In the genomic region with DNA sequence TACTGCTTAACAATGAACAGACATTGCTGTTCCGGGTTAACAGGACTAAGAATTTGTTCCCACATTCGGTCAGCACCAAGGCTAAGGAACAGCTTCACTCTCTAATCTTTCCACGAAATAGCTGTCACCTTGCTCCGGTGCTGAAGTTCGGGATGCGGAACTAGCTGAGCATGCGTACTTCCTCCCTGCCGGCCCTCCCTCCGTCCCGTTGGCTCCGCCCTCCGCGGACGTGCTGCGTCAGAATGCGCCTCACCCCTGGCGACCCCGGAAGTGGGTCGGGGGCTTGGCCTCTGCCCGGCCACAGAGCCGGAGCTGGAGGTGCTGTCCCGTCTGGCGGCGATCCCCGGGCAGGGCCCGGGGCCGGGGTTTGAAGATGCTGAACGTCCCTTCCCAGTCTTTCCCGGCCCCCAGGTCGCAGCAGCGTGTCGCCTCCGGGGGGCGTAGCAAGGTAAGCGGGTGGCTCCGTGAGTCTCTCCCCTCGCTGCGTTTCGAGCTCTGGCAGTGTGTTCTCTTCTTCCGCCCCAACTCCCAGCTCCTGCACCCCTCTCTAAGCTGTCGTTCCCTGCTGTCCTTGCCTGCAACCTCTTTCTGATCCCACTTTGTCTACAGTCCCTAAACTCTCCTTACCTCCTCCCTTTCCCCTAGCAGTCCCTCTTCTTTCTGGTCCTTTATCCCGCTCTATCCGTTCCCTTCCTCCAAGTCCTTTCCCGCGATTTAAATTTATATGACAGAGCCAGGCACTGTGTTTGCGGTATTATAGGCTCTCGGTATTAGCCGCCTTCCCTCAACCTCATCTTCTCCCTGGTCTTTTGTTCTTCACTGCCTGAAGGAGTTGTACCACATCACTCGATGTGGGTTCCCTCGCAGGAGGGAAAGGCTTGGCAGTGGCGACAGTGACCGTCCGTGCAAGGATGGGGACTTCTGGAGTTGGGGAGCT, we compare ENCODE assay signal across 8 cellular contexts. TPM values are rescaled to one million over a fixed set of nuclear protein-coding genes. Genes with fewer than 3 reads are reported as not detected.
A peak's percentile ranks its signal among the peaks of the same experiment; 100 is the strongest.
DNase-seq lines count a peak whose midpoint lies in the region; ATAC-seq, FAIRE-seq and TF ChIP-seq lines count a peak whose summit lies in the region.

A gene with protein sequence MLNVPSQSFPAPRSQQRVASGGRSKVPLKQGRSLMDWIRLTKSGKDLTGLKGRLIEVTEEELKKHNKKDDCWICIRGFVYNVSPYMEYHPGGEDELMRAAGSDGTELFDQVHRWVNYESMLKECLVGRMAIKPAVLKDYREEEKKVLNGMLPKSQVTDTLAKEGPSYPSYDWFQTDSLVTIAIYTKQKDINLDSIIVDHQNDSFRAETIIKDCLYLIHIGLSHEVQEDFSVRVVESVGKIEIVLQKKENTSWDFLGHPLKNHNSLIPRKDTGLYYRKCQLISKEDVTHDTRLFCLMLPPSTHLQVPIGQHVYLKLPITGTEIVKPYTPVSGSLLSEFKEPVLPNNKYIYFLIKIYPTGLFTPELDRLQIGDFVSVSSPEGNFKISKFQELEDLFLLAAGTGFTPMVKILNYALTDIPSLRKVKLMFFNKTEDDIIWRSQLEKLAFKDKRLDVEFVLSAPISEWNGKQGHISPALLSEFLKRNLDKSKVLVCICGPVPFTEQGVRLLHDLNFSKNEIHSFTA (plus strand): TSS at position 280 of the 937 bp plus-strand sequence. CDS start 94 bp downstream, at position 374.

- H3K4me2 ChIP-seq in OCI-LY7 (ENCODE audit: low read length) (peak within 1 kb of the TSS; percentile 88), endothelial cell of umbilical vein (ENCODE audit: insufficient read depth, low read length) (peak within 1 kb of the TSS; percentile 87)

- ATAC-seq in GM21526 (IDR thresholded peaks at IDR 0.05; ENCODE audit: low FRiP score, unreplicated experiment): peak; percentile 98

- dilution Hi-C loops in endothelial cell of umbilical vein (cut with MboI; ENCODE audit: extremely low pct_ligation_motif_present, low sequenced_read_pairs): no loop called here

- peak; percentile 97 for FAIRE-seq in endothelial cell of umbilical vein (lab: Jason Lieb, UNC)

- H3K4me1 ChIP-seq in OCI-LY7 (ENCODE audit: insufficient read depth, low read length, poor library complexity, severe bottlenecking) (peaks cover 33% of the 10 kb centered on the region), endothelial cell of umbilical vein (ENCODE audit: control insufficient read depth, extremely low read depth, insufficient read depth, low read length) (peaks cover 8% of the 10 kb centered on the region)

- H3K9ac ChIP-seq in endothelial cell of umbilical vein (replicated peaks; ENCODE audit: extremely low read depth, insufficient read depth, low read length): peak within 1 kb of the TSS; percentile 43

- H3K27ac ChIP-seq in OCI-LY7 (ENCODE audit: low read depth, low read length, poor library complexity, severe bottlenecking): peak within 1 kb of the TSS; percentile 20
- H3K27ac ChIP-seq in endothelial cell of umbilical vein (ENCODE audit: insufficient read depth, low read depth, low read length): peak within 1 kb of the TSS; percentile 36

- H4K20me1 ChIP-seq in OCI-LY7 (ENCODE audit: insufficient read depth, low read length) (peaks cover 9% of the 10 kb centered on the region; the same call in 1 of the 2 replicates), endothelial cell of umbilical vein (replicated peaks; ENCODE audit: control insufficient read depth, extremely low read depth, insufficient read depth, low read length) (no peaks in the 10 kb centered on the region)

- H3K4me3 ChIP-seq in OCI-LY7 (ENCODE audit: low read depth, low read length, poor library complexity, severe bottlenecking) (peak within 1 kb of the TSS; percentile 89), endothelial cell of umbilical vein (replicated peaks in 1 of 3; ENCODE audit: insufficient read depth in 1 of 3, low read depth in 1 of 3, low read length in 3 of 3) (peak within 1 kb of the TSS; percentile 29 to 85 (median 79))

- no peaks in the 10 kb centered on the region for H3K9me2 ChIP-seq in OCI-LY7 (ENCODE audit: insufficient read depth, low read length)

- BruUV-seq in OCI-LY7 (replicated peaks; lab: Mats Ljungman, UMichigan): no TSS peak
- BruUV-seq in endothelial cell of umbilical vein (replicated peaks; lab: Mats Ljungman, UMichigan): no TSS peak

- TF ChIP-seq CTCF in OCI-LY7 (conservative IDR thresholded peaks at IDR 0.05; ENCODE audit: low read length): peak; percentile 55
- TF ChIP-seq CTCF in endothelial cell of umbilical vein (IDR thresholded peaks at IDR 0.05; ENCODE audit: extremely low read depth in 1 of 2, insufficient read depth in 1 of 2, low read depth in 1 of 2, low read length in 2 of 2): peak; percentile 46 to 76

- POLR2A ChIA-PET in OCI-LY7 (lab: Charles Lee): interaction anchor here (0.6 to 2.1 kb wide), 6 partner anchors 8 to 1785 kb away, joined by 3 to 5 read pairs (median 4); no protein-coding TSS in a partner anchor
- POLR2A ChIA-PET in endothelial cell of umbilical vein (lab: Charles Lee): interaction anchor here (0.6 kb wide), 1 partner anchor 674 kb away, joined by 6 read pairs; no protein-coding TSS in a partner anchor

- CTCF ChIA-PET in OCI-LY7 (lab: Charles Lee; ENCODE audit: unreplicated experiment) (no interaction called here), endothelial cell of umbilical vein (lab: Charles Lee) (interaction anchor here (0.6 to 1.8 kb wide), 19 partner anchors 8 to 1108 kb away, joined by 3 to 18 read pairs (median 4); partner anchors contain the start of genes CEP162 and SNAP91)

- H2AFZ ChIP-seq in OCI-LY7 (ENCODE audit: low read length): peak within 1 kb of the TSS; percentile 99
- peak within 1 kb of the TSS; percentile 74 for H2AFZ ChIP-seq in endothelial cell of umbilical vein (ENCODE audit: low read depth, low read length)

- peaks cover 47% of the 10 kb centered on the region for H3K79me2 ChIP-seq in OCI-LY7 (ENCODE audit: insufficient read depth, low read depth, low read length)
- H3K79me2 ChIP-seq in endothelial cell of umbilical vein (ENCODE audit: control insufficient read depth, insufficient read depth, low read length): peaks cover 6% of the 10 kb centered on the region

- peaks cover 4% of the 10 kb centered on the region; the same call in 1 of the 2 replicates for H3K9me3 ChIP-seq in OCI-LY7 (ENCODE audit: low read length)
- no peaks in the 10 kb centered on the region for H3K9me3 ChIP-seq in endothelial cell of umbilical vein (replicated peaks; ENCODE audit: control insufficient read depth, insufficient read depth, low read length)

- peak; percentile 75 for TF ChIP-seq POLR2A in endothelial cell of umbilical vein (IDR thresholded peaks at IDR 0.05; ENCODE audit: low read depth, low read length)

- H3K36me3 ChIP-seq in OCI-LY7 (ENCODE audit: insufficient read depth, low read length) (peaks cover 15% of the 10 kb centered on the region), endothelial cell of umbilical vein (ENCODE audit: control insufficient read depth in 2 of 2, extremely low read depth in 1 of 2, insufficient read depth in 2 of 2, low read length in 2 of 2) (no peaks in the 10 kb centered on the region)

- intact Hi-C loops in OCI-LY7 (cut with micrococcal nuclease; ENCODE audit: unreplicated experiment): loop anchor here (5.0 to 10.0 kb wide), 3 partner anchors 368 to 792 kb away; partner anchors contain the start of genes CEP162, DOP1A, PGM3 and RWDD2A
- intact Hi-C loops in endothelial cell of umbilical vein (cut with micrococcal nuclease): loop anchor here (1.0 to 5.0 kb wide), 3 partner anchors 44 to 368 kb away; partner anchors contain the start of genes CEP162 and SNAP91

- DNase-seq in DMS114 treated with DMSO at 0.1 percent for 48 hours (lab: John Stamatoyannopoulos, UW; ENCODE audit: unreplicated experiment): peak; percentile 63
- peak; percentile 94 for DNase-seq in HuH-7.5 (ENCODE audit: low spot score)
- DNase-seq in OCI-LY7 (ENCODE audit: low spot score): peak; percentile 94
- DNase-seq in activated T-cell treated with anti-CD3 and anti-CD28 coated beads for 1 hour (ENCODE audit: low read depth): peak; percentile 85
- DNase-seq in endothelial cell of umbilical vein (ENCODE audit: low read depth, low spot score): peak; percentile 94
- DNase-seq in middle frontal gyrus (ENCODE audit: extremely low spot score, low spot score): peak; percentile 86
- peak; percentile 86 to 88 for DNase-seq in stimulated activated CD8-positive, alpha-beta memory T cell treated with anti-CD3 and anti-CD28 coated beads, Interleukin-2, amount 100 ng/mL, for 48 hours (ENCODE audit: low read depth in 2 of 2)

- no peaks in the 10 kb centered on the region for H3K9me1 ChIP-seq in endothelial cell of umbilical vein (replicated peaks; ENCODE audit: control insufficient read depth, extremely low read depth, insufficient read depth, low read length)

- peaks cover 3 to 13% of the 10 kb centered on the region in 2 experiments for H3K27me3 ChIP-seq in endothelial cell of umbilical vein (ENCODE audit: control insufficient read depth in 2 of 2, insufficient read depth in 2 of 2, low read length in 2 of 2)

TF ChIP-seq in endothelial cell of umbilical vein, 7 proteins besides CTCF, POLR2A, EP300 and RAD21:
- no peak for TF ChIP-seq FOS (IDR thresholded peaks at IDR 0.05; ENCODE audit: borderline replicate concordance, insufficient read depth, low read length)
- TF ChIP-seq MYC (IDR thresholded peaks at IDR 0.05; ENCODE audit: low read depth, low read length): no peak
- peak; percentile 41 for TF ChIP-seq GATA2 (IDR thresholded peaks at IDR 0.05; ENCODE audit: insufficient read depth, insufficient read length, low read depth, low read length)
- TF ChIP-seq MAX (IDR thresholded peaks at IDR 0.05; ENCODE audit: insufficient read depth, insufficient read length): peak; percentile 54
- no peak for TF ChIP-seq JUN (IDR thresholded peaks at IDR 0.05; ENCODE audit: borderline replicate concordance, insufficient read depth, insufficient read length, low read depth)
- TF ChIP-seq EZH2 (IDR thresholded peaks at IDR 0.05; ENCODE audit: borderline replicate concordance, low read depth, low read length, severe bottlenecking): no peak
- TF ChIP-seq POLR2AphosphoS5 (IDR thresholded peaks at IDR 0.05; ENCODE audit: insufficient read depth, low read depth, low read length): peak; percentile 79
TF ChIP-seq in endothelial cell of umbilical vein: peak in this region for 3.

RNA-seq across cellular contexts. Expression of the gene that starts here (rescaled TPM):
- 15.7 and 16.2 TPM in 2 replicates for total RNA-seq in OCI-LY7 (2014; rRNA removed; shearing (Covaris generic))
- total RNA-seq in OCI-LY7 (2022) (33.1 and 34.8 TPM in 2 replicates), endothelial cell of umbilical vein (13.4 TPM in 2 replicates)
- 2.0 and 3.1 TPM in 2 replicates for polyA plus RNA-seq in endothelial cell of umbilical vein
- polyA plus RNA-seq in endothelial cell of umbilical vein (2011; cell fraction: cytosol; rRNA removed): 3.0 and 4.3 TPM in 2 replicates
- polyA plus RNA-seq in endothelial cell of umbilical vein (2011; cell fraction: nucleus; rRNA removed): 3.1 and 4.2 TPM in 2 replicates
- 13.1 and 14.7 TPM in 2 replicates for polyA plus RNA-seq in endothelial cell of umbilical vein (2012)
- 2.9 and 3.4 TPM in 2 replicates for polyA minus RNA-seq in endothelial cell of umbilical vein
- polyA minus RNA-seq in endothelial cell of umbilical vein (2011; cell fraction: cytosol; rRNA and poly(A)+ RNA removed): 2.4 TPM
- polyA minus RNA-seq in endothelial cell of umbilical vein (2011; cell fraction: nucleus; rRNA and poly(A)+ RNA removed): 13.7 and 15.1 TPM in 2 replicates

Comparison
In these comparisons a context has a peak if more than half of its experiments do, and no peak if none do; other contexts are left out.
1. Peak in every context shown above with its lines: DNase-seq, ATAC-seq, H3K4me3 ChIP-seq and H3K27ac ChIP-seq.